Comparison of ENCODE assay signal across 8 cellular contexts in genomic region chr9:36136894-36137391, GRCh38. TPM values are rescaled to one million over a fixed set of nuclear protein-coding genes. Genes with fewer than 3 reads are reported as not detected.
DNase-seq lines count a peak whose midpoint lies in the region; ATAC-seq, FAIRE-seq and TF ChIP-seq lines count a peak whose summit lies in the region.

No MANE protein-coding gene starts in this region.

- POLR2A ChIA-PET in AG04449 (lab: Yijun Ruan, JAX) (interaction anchor here (1.0 to 1.9 kb wide), 3 partner anchors 12 to 63 kb away, joined by 5 to 13 read pairs (median 9); no protein-coding TSS in a partner anchor), GM12878 (lab: Charles Lee) (no interaction called here)

- peak overlapping the region; percentile 98 for H3K4me2 ChIP-seq in GM12878 (ENCODE audit: control insufficient read depth, insufficient read depth)

- ATAC-seq in GM19351 (IDR thresholded peaks at IDR 0.05; ENCODE audit: unreplicated experiment) (peak; percentile 21), GM12878 (peak; percentile 8), left lobe of liver (peak; percentile 11)

- H3K4me3 ChIP-seq in AG04449 (ENCODE audit: low read depth, low read length) (peak overlapping the region; percentile 64), GM12878 (peak overlapping the region; percentile 45)

- H3K9ac ChIP-seq in GM12878 (ENCODE audit: control insufficient read depth, insufficient read depth, low read length): peak overlapping the region; percentile 44; the same call in 1 of the 2 replicates

- H4K20me1 ChIP-seq in GM12878 (ENCODE audit: control insufficient read depth, insufficient read depth): no peaks in the 10 kb centered on the region

- intact Hi-C loops in GM12878 (cut with micrococcal nuclease; ENCODE audit: unreplicated experiment): no loop called here

- peak overlapping the region; percentile 80 for H2AFZ ChIP-seq in GM12878 (ENCODE audit: control insufficient read depth, low read depth, low read length)

- SMC1A ChIA-PET in GM12878 (lab: Charles Lee; ENCODE audit: uncharacterized antibody, unreplicated experiment): interaction anchor here (1.5 kb wide), 1 partner anchor 21 kb away, joined by 4 read pairs; no protein-coding TSS in a partner anchor

- WGBS in GM12878 (ENCODE audit: insufficient coverage, insufficient replicate concordance, low lambda C conversion rate, missing lambda C conversion rate): 11% methylated on average over 25 of the region's 40 CpGs

- no peaks in the 10 kb centered on the region for H3K79me2 ChIP-seq in GM12878 (ENCODE audit: control insufficient read depth, insufficient read depth, low read length)

- TF ChIP-seq POLR2A in GM12878 (IDR thresholded peaks at IDR 0.05; ENCODE audit: low read depth, low read length): no peak

- TF ChIP-seq EP300 in GM12878 (IDR thresholded peaks at IDR 0.05; ENCODE audit: borderline replicate concordance in 1 of 2, control insufficient read depth in 1 of 2, low read depth in 2 of 2, low read length in 2 of 2): no peak

- RAD21 ChIA-PET in GM12878 (lab: Charles Lee; ENCODE audit: unreplicated experiment): no interaction called here

- in situ Hi-C loops in GM12878 (cut with MboI): no loop called here

- no peaks in the 10 kb centered on the region for H3K9me3 ChIP-seq in GM12878 (replicated peaks; ENCODE audit: control insufficient read depth, insufficient read depth, low read length)

- FAIRE-seq in HTR-8/SVneo (lab: Jason Lieb, UNC) (no peak), GM12878 (lab: Jason Lieb, UNC) (no peak)

- CTCF ChIA-PET in AG04449 (lab: Yijun Ruan, JAX) (interaction anchor here (0.8 to 6.3 kb wide), 6 partner anchors 9 to 93 kb away, joined by 3 to 45 read pairs (median 4); partner anchors contain the start of gene CLTA), GM12878 (lab: Yijun Ruan, JAX) (no interaction called here)

- H3K27ac ChIP-seq in GM12878 (ENCODE audit: control insufficient read depth, insufficient read depth) (no peak overlapping the region), substantia nigra (ENCODE audit: low read depth, low read length, poor library complexity, severe bottlenecking) (peak overlapping the region; percentile 69)

- BruUV-seq in GM12878 (replicated peaks; lab: Mats Ljungman, UMichigan): no TSS peak

- TF ChIP-seq CTCF in AG04449 (IDR thresholded peaks at IDR 0.05; ENCODE audit: insufficient read depth, low read length, missing control alignments) (no peak), GM12878 (IDR thresholded peaks at IDR 0.05 in 2 of 3, conservative IDR thresholded peaks at IDR 0.05 in 1 of 3; ENCODE audit: control insufficient read depth in 2 of 3, extremely low read depth in 1 of 3, insufficient read depth in 1 of 3, low read depth in 3 of 3, low read length in 3 of 3) (no peak)

- DNase-seq in AG04449 (ENCODE audit: low read depth, low spot score) (no peak), HTR-8/SVneo (ENCODE audit: insufficient read length, low spot score) (peak; percentile 20), GM12878 (ENCODE audit: low read depth, low spot score) (no peak), left lobe of liver (ENCODE audit: low spot score) (no peak), substantia nigra (lab: John Stamatoyannopoulos, UW) (peak in 4 of 49 donors; percentile 38 to 78 (median 58)), NK-92 (lab: John Stamatoyannopoulos, UW; ENCODE audit: unreplicated experiment) (no peak)
- DNase-seq in effector CD8-positive, alpha-beta T cell (lab: John Stamatoyannopoulos, UW): no peak

- H3K36me3 ChIP-seq in GM12878 (ENCODE audit: control insufficient read depth in 2 of 2, insufficient read depth in 2 of 2, low read length in 1 of 2): no peaks in the 10 kb centered on the region

- H3K4me1 ChIP-seq in GM12878 (ENCODE audit: control insufficient read depth, insufficient read depth, low read length): peaks cover 23% of the 10 kb centered on the region

- no peak for TF ChIP-seq RAD21 in GM12878 (IDR thresholded peaks at IDR 0.05; ENCODE audit: insufficient read depth, low read depth, low read length)

- peaks cover 7 to 14% of the 10 kb centered on the region in 2 experiments; a peak in 3 of 4 replicates for H3K27me3 ChIP-seq in GM12878 (replicated peaks in 1 of 2; ENCODE audit: control insufficient read depth in 2 of 2, insufficient read depth in 2 of 2, low read length in 1 of 2)

RNA-seq across cellular contexts. Expression of gene GLIPR2, which starts 0.4 kb away (rescaled TPM):
- 0.32 TPM in 1 of 2 replicates, not detected in the other for total RNA-seq in GM12878 (2013; cell fraction: nucleolus; rRNA removed)
- total RNA-seq in GM12878 (2014; rRNA removed) (2.1 and 2.5 TPM in 2 replicates), GM12878 (2014; rRNA removed; fragmentation: Illumina TruSeq; extraction: Trizol) (2.0 and 2.1 TPM in 2 replicates), GM12878 (2021) (2.6 and 3.5 TPM in 2 replicates), left lobe of liver (1.5 TPM)
- polyA plus RNA-seq in GM12878 (2011; ENCODE audit: low read depth): 2.0 TPM
- polyA plus RNA-seq in GM12878 (2011; rRNA removed) (0.24 and 0.41 TPM in 2 replicates), GM12878 (2014; fragmentation: Illumina TruSeq; extraction: Trizol) (3.4 and 4.0 TPM in 2 replicates), GM12878 (2014; fragmentation: Nextera tagmentation; extraction: Ambion mirVana) (1 to 10 TPM; 2.1 to 2.3 TPM), GM12878 (2014; rRNA removed) (1.8 and 3.2 TPM in 2 replicates), GM12878 (2016; fragmentation: Nextera tagmentation; extraction: Ambion mirVana) (1 to 10 TPM; 1.2 to 1.7 TPM)
- polyA plus RNA-seq in GM12878 (2011; cell fraction: cytosol; rRNA removed): 0.23 and 0.31 TPM in 2 replicates
- 0.06 and 0.28 TPM in 2 replicates for polyA plus RNA-seq in GM12878 (2011; cell fraction: nucleus; rRNA removed)
- polyA plus RNA-seq in GM12878 (2012): 1.7 and 2.4 TPM in 2 replicates
- polyA minus RNA-seq in GM12878 (2011; rRNA and poly(A)+ RNA removed): 0.57 TPM in 1 of 2 replicates, not detected in the other
- polyA minus RNA-seq in GM12878 (2011; cell fraction: cytosol; rRNA and poly(A)+ RNA removed): 0.42 TPM in 1 of 2 replicates, not detected in the other
- polyA minus RNA-seq in GM12878 (2011; cell fraction: nucleus; rRNA and poly(A)+ RNA removed): 0.19 TPM in 1 of 2 replicates, not detected in the other

RNA-seq across cellular contexts. Expression of gene CCIN, which starts 32.2 kb away (rescaled TPM):
- total RNA-seq in GM12878 (2013; cell fraction: nucleolus; rRNA removed): not detected in 2 replicates
- total RNA-seq in GM12878 (2014; rRNA removed) (not detected in 2 replicates), GM12878 (2014; rRNA removed; fragmentation: Illumina TruSeq; extraction: Trizol) (not detected in 2 replicates), GM12878 (2021) (not detected in 2 replicates), left lobe of liver (not detected)
- not detected for polyA plus RNA-seq in GM12878 (2011; ENCODE audit: low read depth)
- polyA plus RNA-seq in GM12878 (2011; rRNA removed) (not detected in 2 replicates), GM12878 (2014; fragmentation: Illumina TruSeq; extraction: Trizol) (not detected in 2 replicates), GM12878 (2014; fragmentation: Nextera tagmentation; extraction: Ambion mirVana) (not detected), GM12878 (2014; rRNA removed) (not detected in 2 replicates), GM12878 (2016; fragmentation: Nextera tagmentation; extraction: Ambion mirVana) (not detected)
- polyA plus RNA-seq in GM12878 (2011; cell fraction: cytosol; rRNA removed): not detected in 2 replicates
- not detected in 2 replicates for polyA plus RNA-seq in GM12878 (2011; cell fraction: nucleus; rRNA removed)
- not detected in 2 replicates for polyA plus RNA-seq in GM12878 (2012)
- polyA minus RNA-seq in GM12878 (2011; rRNA and poly(A)+ RNA removed): not detected in 2 replicates
- polyA minus RNA-seq in GM12878 (2011; cell fraction: cytosol; rRNA and poly(A)+ RNA removed): not detected in 2 replicates
- polyA minus RNA-seq in GM12878 (2011; cell fraction: nucleus; rRNA and poly(A)+ RNA removed): not detected in 2 replicates

RNA-seq across cellular contexts. Expression of gene CLTA, which starts 53.8 kb away (rescaled TPM):
- 25.9 and 30.4 TPM in 2 replicates for total RNA-seq in GM12878 (2013; cell fraction: nucleolus; rRNA removed)
- 150 and 174 TPM in 2 replicates for total RNA-seq in GM12878 (2014; rRNA removed)
- total RNA-seq in GM12878 (2014; rRNA removed; fragmentation: Illumina TruSeq; extraction: Trizol): 125 and 137 TPM in 2 replicates
- 163 and 172 TPM in 2 replicates for total RNA-seq in GM12878 (2021)
- 91.8 TPM for polyA plus RNA-seq in GM12878 (2011; ENCODE audit: low read depth)
- 171 and 182 TPM in 2 replicates for polyA plus RNA-seq in GM12878 (2011; rRNA removed)
- polyA plus RNA-seq in GM12878 (2011; cell fraction: cytosol; rRNA removed): 110 and 141 TPM in 2 replicates
- polyA plus RNA-seq in GM12878 (2011; cell fraction: nucleus; rRNA removed): 67.0 and 89.2 TPM in 2 replicates
- polyA plus RNA-seq in GM12878 (2012): 120 and 125 TPM in 2 replicates
- 114 and 165 TPM in 2 replicates for polyA plus RNA-seq in GM12878 (2014; fragmentation: Illumina TruSeq; extraction: Trizol)
- 100 to 1,000 TPM in 1 of 2 experiments, 10 to 100 TPM in 1; 49.0 to 103 TPM for polyA plus RNA-seq in GM12878 (2014; fragmentation: Nextera tagmentation; extraction: Ambion mirVana)
- polyA plus RNA-seq in GM12878 (2014; rRNA removed): 234 and 241 TPM in 2 replicates
- polyA plus RNA-seq in GM12878 (2016; fragmentation: Nextera tagmentation; extraction: Ambion mirVana): 100 to 1,000 TPM; 200 to 201 TPM
- polyA minus RNA-seq in GM12878 (2011; rRNA and poly(A)+ RNA removed): 49.2 and 51.3 TPM in 2 replicates
- polyA minus RNA-seq in GM12878 (2011; cell fraction: cytosol; rRNA and poly(A)+ RNA removed): 27.0 and 39.3 TPM in 2 replicates
- polyA minus RNA-seq in GM12878 (2011; cell fraction: nucleus; rRNA and poly(A)+ RNA removed): 16.1 and 21.8 TPM in 2 replicates
- 61.8 TPM for total RNA-seq in left lobe of liver
